1 cellular context compared by ENCODE assay signal in genomic region chr17:82802141-82802540, GRCh38.
TF ChIP-seq lines count a peak whose summit lies in the region.

No MANE protein-coding gene starts in this region.

TF ChIP-seq in K562, 482 proteins besides CTCF, POLR2A, EP300 and RAD21:
- no peak for TF ChIP-seq PCBP2 (IDR thresholded peaks at IDR 0.05; ENCODE audit: low read depth, low read length, poor library complexity, severe bottlenecking)
- TF ChIP-seq ZBTB33 (CRISPR knock-in tag; IDR thresholded peaks at IDR 0.05): 0 out of 2 replicates have a peak, but pooled peaks have one; percentile 29
